In the genomic region with DNA sequence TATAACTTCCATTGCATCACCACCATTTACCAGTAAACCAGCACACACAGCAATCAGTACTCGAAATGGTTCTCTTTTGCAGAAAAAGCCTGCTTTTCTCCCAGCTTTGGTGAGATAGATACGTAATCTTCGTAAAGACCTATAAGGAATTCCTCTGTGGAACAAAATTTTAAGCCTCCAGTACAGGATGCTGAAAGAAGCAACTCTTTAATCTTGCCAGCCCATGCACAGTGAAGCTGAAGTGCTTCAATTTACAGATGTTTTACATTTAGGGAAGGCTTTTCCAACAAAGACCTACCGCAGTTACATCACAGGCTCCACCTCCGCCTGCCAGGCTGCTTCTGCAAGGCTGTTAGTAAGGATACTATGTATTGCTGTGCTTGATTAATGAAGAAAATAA, we compare ENCODE assay signal across 22 cellular contexts. TPM values are rescaled to one million over a fixed set of nuclear protein-coding genes. Genes with fewer than 3 reads are reported as not detected.
DNase-seq lines count a peak whose midpoint lies in the region; ATAC-seq, FAIRE-seq and TF ChIP-seq lines count a peak whose summit lies in the region.
"Had no signal": no experiment of that assay in that cellular context is flagged by ENCODE, and none has a peak within 500 bp of the region (broad histone marks: within the 10 kb centered on the region; RNA-seq: fewer than 3 reads in every experiment).

No MANE protein-coding gene starts in this region.

- H3K4me3 ChIP-seq in Karpas-422 (ENCODE audit: low read length): no peak overlapping the region
- H3K4me3 ChIP-seq in H1 (ENCODE audit: extremely low read depth in 1 of 4, insufficient read depth in 2 of 4, low read depth in 3 of 4, low read length in 4 of 4): peak overlapping the region in 1 of 4 experiments; percentile 84; a peak in 3 of 8 replicates
- H3K4me3 ChIP-seq in HAP-1: no peak overlapping the region
- H3K4me3 ChIP-seq: skin epidermis, vagina had no signal

- peaks cover 92% of the 10 kb centered on the region for H3K27me3 Mint-ChIP-seq in CD4-positive, alpha-beta T cell
- H3K27me3 Mint-ChIP-seq in nephron progenitor cell (ENCODE audit: low read depth, poor library complexity): peaks cover 90% of the 10 kb centered on the region

- H2AFZ ChIP-seq in Karpas-422 (ENCODE audit: low read length) (no peak overlapping the region), H1 (ENCODE audit: low read length) (no peak overlapping the region)

- CTCF ChIA-PET in CD4-positive, alpha-beta T cell (lab: Charles Lee): no interaction called here
- CTCF ChIA-PET in H1 (lab: Charles Lee; ENCODE audit: partially characterized antibody): interaction anchor here (4.7 to 8.6 kb wide), 3 partner anchors 14 to 96 kb away, joined by 17 to 73 read pairs (median 50); a partner anchor contains a TSS

- H4K20me1 ChIP-seq in Karpas-422 (ENCODE audit: insufficient read depth, low read depth, low read length): no peaks in the 10 kb centered on the region
- peaks cover 4 to 7% of the 10 kb centered on the region in 2 experiments for H4K20me1 ChIP-seq in H1 (replicated peaks in 1 of 2; ENCODE audit: control insufficient read depth in 1 of 2, insufficient read depth in 2 of 2, low read length in 2 of 2)

- no peak overlapping the region for H3K23ac ChIP-seq in H1 (ENCODE audit: insufficient read length)

- intact Hi-C loops in CD4-positive, alpha-beta T cell (cut with DNase I, micrococcal nuclease): no loop called here

- H2BK12ac ChIP-seq in H1 (ENCODE audit: low read depth, low read length): no peak overlapping the region

- no peak overlapping the region for H3K4ac ChIP-seq in H1 (replicated peaks; ENCODE audit: insufficient read length, low read depth, low read length)

- peaks cover 34% of the 10 kb centered on the region for H3K4me1 Mint-ChIP-seq in CD4-positive, alpha-beta T cell (ENCODE audit: low read depth)
- H3K4me1 Mint-ChIP-seq in nephron progenitor cell: peaks cover 25% of the 10 kb centered on the region

- no peak overlapping the region for H4K8ac ChIP-seq in H1 (ENCODE audit: extremely low read depth, insufficient read depth, low read length)

- 13% methylated on average over 5 of the region's 5 CpGs; no CpG with 5 or more reads in 1 of the 2 experiments for WGBS in H1 (ENCODE audit: extremely low coverage in 1 of 2, insufficient coverage in 1 of 2, insufficient read length in 1 of 2, insufficient replicate concordance in 2 of 2, low coverage in 1 of 2, low lambda C conversion rate in 2 of 2, missing lambda C conversion rate in 1 of 2), 2 experiments

- no peak overlapping the region for H4K5ac ChIP-seq in H1 (ENCODE audit: insufficient read length, low read depth, low read length)

- H3K23me2 ChIP-seq in H1 (ENCODE audit: low read depth, low read length): peaks cover 11% of the 10 kb centered on the region

- no peak for ATAC-seq in CD4-positive, alpha-beta T cell (ENCODE audit: poor library complexity)
- no peak for ATAC-seq in activated naive CD4-positive, alpha-beta T cell treated with anti-CD3 and anti-CD28 coated beads, Interleukin-2, amount 50 U/mL, for 72 hours
- ATAC-seq: activated CD8-positive, alpha-beta T cell treated with anti-CD3 and anti-CD28 coated beads, Interleukin-2, amount 10 ng/mL, durations not matched to agents 7 days and 5 days; left lobe of liver had no signal

- H3K14ac ChIP-seq in H1 (ENCODE audit: insufficient read length): no peak overlapping the region

- no peak overlapping the region for H3K27ac ChIP-seq in CD4-positive, alpha-beta T cell (ENCODE audit: low read depth, low read length)
- H3K27ac ChIP-seq in Karpas-422 (ENCODE audit: low read length) (no peak overlapping the region), H1 (ENCODE audit: low read depth, low read length) (no peak overlapping the region)
- H3K27ac ChIP-seq: skin epidermis, vagina had no signal

- H2AK5ac ChIP-seq in H1 (ENCODE audit: low read depth, low read length): no peak overlapping the region

- H3K4me2 ChIP-seq in Karpas-422 (ENCODE audit: low read depth, low read length, poor library complexity, severe bottlenecking): no peak overlapping the region
- peak overlapping the region; percentile 30 to 99; a peak in 3 of 4 replicates for H3K4me2 ChIP-seq in H1 (ENCODE audit: insufficient read depth in 1 of 2, low read depth in 2 of 2, low read length in 2 of 2)

- H3K79me2 ChIP-seq in Karpas-422 (ENCODE audit: low read length): no peaks in the 10 kb centered on the region
- no peaks in the 10 kb centered on the region for H3K79me2 ChIP-seq in H1 (ENCODE audit: control insufficient read depth in 1 of 2, insufficient read depth in 2 of 2, low read length in 2 of 2)

- no peak overlapping the region for H3K27ac Mint-ChIP-seq in CD4-positive, alpha-beta T cell
- no peak overlapping the region for H3K27ac Mint-ChIP-seq in nephron progenitor cell
- H3K27ac Mint-ChIP-seq in activated naive CD4-positive, alpha-beta T cell treated with anti-CD3 and anti-CD28 coated beads, Interleukin-2, amount 50 U/mL, for 72 hours: no peak overlapping the region
- H3K27ac Mint-ChIP-seq: activated CD8-positive, alpha-beta T cell treated with anti-CD3 and anti-CD28 coated beads, Interleukin-2, amount 10 ng/mL, durations not matched to agents 7 days and 5 days; activated T-helper 2 cell treated with anti-CD3 and anti-CD28 coated beads, Interferon-gamma antibody, Interleukin-2, Interleukin-4, amounts not matched to agents 10 μg/mL and 5 μg/mL and 100 μg/mL, durations not matched to agents 14 hours and 24 hours and 36 hours had no signal

- TF ChIP-seq CTCF in CD4-positive, alpha-beta T cell (IDR thresholded peaks at IDR 0.05): no peak
- no peak for TF ChIP-seq CTCF in H1 (IDR thresholded peaks at IDR 0.05; ENCODE audit: control extremely low read depth in 1 of 3, insufficient read depth in 1 of 3, low read depth in 1 of 3, low read length in 3 of 3)
- no peak for TF ChIP-seq CTCF in nephron progenitor cell (IDR thresholded peaks at IDR 0.05)

- no peak for DNase-seq in CD4-positive, alpha-beta T cell
- DNase-seq in Karpas-422: peak; percentile 48
- no peak for DNase-seq in H1 (ENCODE audit: low read depth in 1 of 2, low spot score in 2 of 2)
- DNase-seq in nephron progenitor cell: no peak
- no peak for DNase-seq in activated naive CD4-positive, alpha-beta T cell treated with anti-CD3 and anti-CD28 coated beads, Interleukin-2, amount 50 U/mL, for 72 hours (ENCODE audit: low spot score in 2 of 2)
- no peak for DNase-seq in activated CD8-positive, alpha-beta memory T cell treated with anti-CD3 and anti-CD28 coated beads for 24 hours
- no peak for DNase-seq in pons (ENCODE audit: low spot score)
- no peak for DNase-seq in HAP-1 (ENCODE audit: low spot score in 2 of 2)
- DNase-seq: activated CD4-positive, CD25-positive, alpha-beta regulatory T cell; activated CD8-positive, alpha-beta T cell treated with anti-CD3 and anti-CD28 coated beads, Interleukin-2, amount 10 ng/mL, durations not matched to agents 7 days and 5 days; Caco-2; NCI-H1048; NCI-H2107; NCI-H526 treated with DMSO at 0.1 percent for 48 hours; Right ventricle myocardium superior; stimulated activated CD4-positive, alpha-beta T cell treated with anti-CD3 and anti-CD28 coated beads, Interleukin-4, amount 100 ng/mL, for 1 hour had no signal

- peak overlapping the region; percentile 91 for H3K4me3 Mint-ChIP-seq in CD4-positive, alpha-beta T cell
- H3K4me3 Mint-ChIP-seq in nephron progenitor cell: peak overlapping the region; percentile 25

- H3K9me3 Mint-ChIP-seq in CD4-positive, alpha-beta T cell: no peaks in the 10 kb centered on the region
- peaks cover 8% of the 10 kb centered on the region for H3K9me3 Mint-ChIP-seq in nephron progenitor cell
- H3K9me3 Mint-ChIP-seq in activated naive CD4-positive, alpha-beta T cell treated with anti-CD3 and anti-CD28 coated beads, Interleukin-2, amount 50 U/mL, for 72 hours: peaks cover 0 to 4% of the 10 kb centered on the region in 2 donors
- H3K9me3 Mint-ChIP-seq: activated T-helper 2 cell treated with anti-CD3 and anti-CD28 coated beads, Interferon-gamma antibody, Interleukin-2, Interleukin-4, amounts not matched to agents 10 μg/mL and 5 μg/mL and 100 μg/mL, durations not matched to agents 14 hours and 24 hours and 36 hours had no signal

- H3K36me3 ChIP-seq in Karpas-422 (ENCODE audit: insufficient read depth, low read length) (no peaks in the 10 kb centered on the region), H1 (ENCODE audit: control insufficient read depth in 2 of 4, insufficient read depth in 4 of 4, low read length in 3 of 4) (no peaks in the 10 kb centered on the region), HAP-1 (replicated peaks) (no peaks in the 10 kb centered on the region)
- H3K36me3 ChIP-seq: vagina had no signal

- no peak overlapping the region for H4K91ac ChIP-seq in H1 (replicated peaks; ENCODE audit: insufficient read length, low read length)

- H3K18ac ChIP-seq in H1 (ENCODE audit: extremely low read depth, low read length): no peak overlapping the region

- H2BK20ac ChIP-seq in H1 (ENCODE audit: low read length): no peak overlapping the region

- no peak overlapping the region for H2BK15ac ChIP-seq in H1 (ENCODE audit: low read length)

- H2BK120ac ChIP-seq in H1 (replicated peaks; ENCODE audit: low read depth, low read length): no peak overlapping the region

- H3K27me3 ChIP-seq in CD4-positive, alpha-beta T cell (ENCODE audit: control insufficient read depth, insufficient read depth, low read length): peaks cover 85% of the 10 kb centered on the region
- 0 out of 2 replicates have a peak, but pooled peaks cover 13% of the 10 kb centered on the region for H3K27me3 ChIP-seq in Karpas-422 (ENCODE audit: low read length)
- peaks cover 17 to 57% (median 46%) of the 10 kb centered on the region in 4 experiments for H3K27me3 ChIP-seq in H1 (replicated peaks in 1 of 4; ENCODE audit: control insufficient read depth in 3 of 4, extremely low read depth in 1 of 4, insufficient read depth in 3 of 4, low read length in 3 of 4)
- H3K27me3 ChIP-seq in HAP-1 (ENCODE audit: low read depth): peaks cover 46% of the 10 kb centered on the region

- peak; percentile 75 for FAIRE-seq in H1 (lab: Jason Lieb, UNC)
- FAIRE-seq: colon had no signal

- H3K9ac ChIP-seq in Karpas-422 (ENCODE audit: low read length): no peak overlapping the region
- no peak overlapping the region for H3K9ac ChIP-seq in H1 (replicated peaks in 1 of 4; ENCODE audit: extremely low read depth in 1 of 4, low read depth in 3 of 4, low read length in 3 of 4)

- no peaks in the 10 kb centered on the region for H3K9me3 ChIP-seq in CD4-positive, alpha-beta T cell (ENCODE audit: control insufficient read depth, low read length)
- H3K9me3 ChIP-seq in Karpas-422 (ENCODE audit: low read length) (no peaks in the 10 kb centered on the region), H1 (ENCODE audit: insufficient read depth in 2 of 2, low read depth in 1 of 2, low read length in 1 of 2) (no peaks in the 10 kb centered on the region), HAP-1 (peaks cover 3% of the 10 kb centered on the region; the same call in 1 of the 2 replicates)
- H3K9me3 ChIP-seq: Caco-2, vagina had no signal

- H3K56ac ChIP-seq in H1 (replicated peaks; ENCODE audit: insufficient read length, low read depth, low read length): no peak overlapping the region

- in situ Hi-C loops in HAP-1 (cut with MboI; ENCODE audit: low sequenced_read_pairs): no loop called here

- H3K36me3 Mint-ChIP-seq in CD4-positive, alpha-beta T cell (ENCODE audit: low read depth): peaks cover 4% of the 10 kb centered on the region
- no peaks in the 10 kb centered on the region for H3K36me3 Mint-ChIP-seq in nephron progenitor cell (ENCODE audit: low read depth)
- peaks cover 0 to 6% of the 10 kb centered on the region in 2 donors for H3K36me3 Mint-ChIP-seq in activated naive CD4-positive, alpha-beta T cell treated with anti-CD3 and anti-CD28 coated beads, Interleukin-2, amount 50 U/mL, for 72 hours

- no peak overlapping the region for H2BK5ac ChIP-seq in H1 (ENCODE audit: low read depth, low read length)

- no peak for TF ChIP-seq POLR2A in H1 (IDR thresholded peaks at IDR 0.05; ENCODE audit: control extremely low read depth in 1 of 2, low read depth in 2 of 2, low read length in 2 of 2)

- no peaks in the 10 kb centered on the region for H3K79me1 ChIP-seq in H1 (ENCODE audit: low read depth, low read length)

- no peak for TF ChIP-seq RAD21 in H1 (IDR thresholded peaks at IDR 0.05 in 1 of 2, conservative IDR thresholded peaks at IDR 0.05 in 1 of 2; ENCODE audit: low read depth in 2 of 2, low read length in 2 of 2)

- peaks cover 19% of the 10 kb centered on the region for H3K4me1 ChIP-seq in Karpas-422 (ENCODE audit: low read length)
- peaks cover 0 to 16% (median 10%) of the 10 kb centered on the region in 4 experiments; a peak in 6 of 7 replicates for H3K4me1 ChIP-seq in H1 (replicated peaks in 1 of 4; ENCODE audit: control insufficient read depth in 3 of 4, insufficient read depth in 4 of 4, low read length in 3 of 4)
- peaks cover 3% of the 10 kb centered on the region; the same call in 1 of the 2 replicates for H3K4me1 ChIP-seq in HAP-1

- TF ChIP-seq EP300 in H1 (IDR thresholded peaks at IDR 0.05; ENCODE audit: borderline replicate concordance in 1 of 2, low read depth in 2 of 2, low read length in 2 of 2): no peak

- H3K9me2 ChIP-seq in Karpas-422 (replicated peaks; ENCODE audit: insufficient read depth, low read length): no peaks in the 10 kb centered on the region

- POLR2A ChIA-PET in CD4-positive, alpha-beta T cell (lab: Charles Lee): no interaction called here
- POLR2A ChIA-PET in H1 (lab: Charles Lee; ENCODE audit: partially characterized antibody): no interaction called here

RNA-seq across cellular contexts. Expression of a gene that starts 1.9 kb away (rescaled TPM):
- total RNA-seq in CD4-positive, alpha-beta T cell: not detected
- total RNA-seq in Karpas-422 (2014; rRNA removed; shearing (Covaris generic); ENCODE audit: low replicate concordance): 0.65 and 2.0 TPM in 2 replicates
- total RNA-seq in H1 (2021; fragmentation: NEBNext Ultra II Directional; extraction: Animal tissue kit (Norgen Biotek cat#: 25700)): 1.6 and 1.7 TPM in 2 replicates
- 0.47 and 0.63 TPM in 2 replicates for polyA plus RNA-seq in H1 (2011; rRNA removed)
- 1.1 TPM for polyA plus RNA-seq in H1 (2011; cell fraction: cytosol; rRNA removed)
- 0.60 TPM for polyA plus RNA-seq in H1 (2011; cell fraction: nucleus; rRNA removed)
- polyA plus RNA-seq in H1 (2012, experiment 1 of 2): 0.57 to 1.4 TPM (median 0.73 TPM) in 4 replicates
- 0.28 TPM for polyA plus RNA-seq in H1 (2012, experiment 2 of 2)
- 1.2 TPM for polyA plus RNA-seq in H1 (2013, experiment 1 of 2)
- 1.2 TPM for polyA plus RNA-seq in H1 (2013, experiment 2 of 2)
- 0.78 and 1.4 TPM in 2 replicates for polyA minus RNA-seq in H1 (2011; rRNA and poly(A)+ RNA removed)
- polyA minus RNA-seq in H1 (2011; cell fraction: cytosol; rRNA and poly(A)+ RNA removed): 0.51 TPM
- polyA minus RNA-seq in H1 (2011; cell fraction: nucleus; rRNA and poly(A)+ RNA removed): 1.1 TPM
- not detected for total RNA-seq in activated naive CD4-positive, alpha-beta T cell treated with anti-CD3 and anti-CD28 coated beads, Interleukin-2, amount 50 U/mL, for 72 hours
- total RNA-seq: activated CD8-positive, alpha-beta T cell treated with anti-CD3 and anti-CD28 coated beads, Interleukin-2, amount 10 ng/mL, durations not matched to agents 7 days and 5 days; activated T-helper 2 cell treated with anti-CD3 and anti-CD28 coated beads, Interferon-gamma antibody, Interleukin-2, Interleukin-4, amounts not matched to agents 10 μg/mL and 5 μg/mL and 100 μg/mL, durations not matched to agents 14 hours and 24 hours and 36 hours; Caco-2; T-helper 1 cell treated with Interleukin-12 subunit alpha and Interleukin-12 subunit beta and Interleukin-4 antibody, amounts not matched to agents 30 ng/mL and 1 ng/mL, for 36 hours; vagina had no signal

RNA-seq across cellular contexts. Expression of a gene that starts 27.3 kb away (rescaled TPM):
- total RNA-seq in CD4-positive, alpha-beta T cell: 1 to 10 TPM; 6.5 to 7.7 TPM
- 21.8 and 24.9 TPM in 2 replicates for total RNA-seq in Karpas-422 (2014; rRNA removed; shearing (Covaris generic); ENCODE audit: low replicate concordance)
- total RNA-seq in H1 (2021; fragmentation: NEBNext Ultra II Directional; extraction: Animal tissue kit (Norgen Biotek cat#: 25700)): 11.9 and 13.0 TPM in 2 replicates
- polyA plus RNA-seq in H1 (2011; rRNA removed): 1.8 and 3.6 TPM in 2 replicates
- polyA plus RNA-seq in H1 (2011; cell fraction: cytosol; rRNA removed): 4.7 TPM
- polyA plus RNA-seq in H1 (2011; cell fraction: nucleus; rRNA removed): 2.8 TPM
- polyA plus RNA-seq in H1 (2012, experiment 1 of 2): 5.9 to 10.6 TPM (median 8.3 TPM) in 4 replicates
- polyA plus RNA-seq in H1 (2012, experiment 2 of 2): 0.46 TPM
- 5.9 TPM for polyA plus RNA-seq in H1 (2013, experiment 1 of 2)
- polyA plus RNA-seq in H1 (2013, experiment 2 of 2): 6.0 TPM
- 9.8 and 13.9 TPM in 2 replicates for polyA minus RNA-seq in H1 (2011; rRNA and poly(A)+ RNA removed)
- polyA minus RNA-seq in H1 (2011; cell fraction: cytosol; rRNA and poly(A)+ RNA removed): 3.7 TPM
- 20.9 TPM for polyA minus RNA-seq in H1 (2011; cell fraction: nucleus; rRNA and poly(A)+ RNA removed)
- 10 to 100 TPM in 1 of 2 donors, 1 to 10 TPM in 1; 4.3 to 10.3 TPM for total RNA-seq in activated naive CD4-positive, alpha-beta T cell treated with anti-CD3 and anti-CD28 coated beads, Interleukin-2, amount 50 U/mL, for 72 hours
